Comparison of ENCODE assay signal across 1 cellular context in genomic region chr17:50075446-50076032, GRCh38.
TF ChIP-seq lines count a peak whose summit lies in the region.

No MANE protein-coding gene starts in this region.

TF ChIP-seq in IMR-90, 13 proteins besides CTCF, POLR2A, EP300 and RAD21 (continued from another document):
- TF ChIP-seq ELK1 (IDR thresholded peaks at IDR 0.05; ENCODE audit: borderline replicate concordance, low read depth, low read length) (no peak), MXI1 (IDR thresholded peaks at IDR 0.05; ENCODE audit: borderline replicate concordance, low read depth, low read length) (no peak), NFE2L2 (IDR thresholded peaks at IDR 0.05; ENCODE audit: low read depth, low read length) (no peak), SMC3 (IDR thresholded peaks at IDR 0.05; ENCODE audit: low read depth, low read length) (no peak), RFX5 (IDR thresholded peaks at IDR 0.05; ENCODE audit: low read depth, low read length) (no peak), MAZ (IDR thresholded peaks at IDR 0.05; ENCODE audit: borderline replicate concordance, low read depth, low read length) (no peak), BHLHE40 (IDR thresholded peaks at IDR 0.05; ENCODE audit: low read depth, low read length) (no peak), CEBPB (IDR thresholded peaks at IDR 0.05; ENCODE audit: low read depth, low read length) (no peak), RCOR1 (IDR thresholded peaks at IDR 0.05; ENCODE audit: insufficient replicate concordance, low read length) (no peak)
